29 cellular contexts compared by ENCODE assay signal in the genomic region with DNA sequence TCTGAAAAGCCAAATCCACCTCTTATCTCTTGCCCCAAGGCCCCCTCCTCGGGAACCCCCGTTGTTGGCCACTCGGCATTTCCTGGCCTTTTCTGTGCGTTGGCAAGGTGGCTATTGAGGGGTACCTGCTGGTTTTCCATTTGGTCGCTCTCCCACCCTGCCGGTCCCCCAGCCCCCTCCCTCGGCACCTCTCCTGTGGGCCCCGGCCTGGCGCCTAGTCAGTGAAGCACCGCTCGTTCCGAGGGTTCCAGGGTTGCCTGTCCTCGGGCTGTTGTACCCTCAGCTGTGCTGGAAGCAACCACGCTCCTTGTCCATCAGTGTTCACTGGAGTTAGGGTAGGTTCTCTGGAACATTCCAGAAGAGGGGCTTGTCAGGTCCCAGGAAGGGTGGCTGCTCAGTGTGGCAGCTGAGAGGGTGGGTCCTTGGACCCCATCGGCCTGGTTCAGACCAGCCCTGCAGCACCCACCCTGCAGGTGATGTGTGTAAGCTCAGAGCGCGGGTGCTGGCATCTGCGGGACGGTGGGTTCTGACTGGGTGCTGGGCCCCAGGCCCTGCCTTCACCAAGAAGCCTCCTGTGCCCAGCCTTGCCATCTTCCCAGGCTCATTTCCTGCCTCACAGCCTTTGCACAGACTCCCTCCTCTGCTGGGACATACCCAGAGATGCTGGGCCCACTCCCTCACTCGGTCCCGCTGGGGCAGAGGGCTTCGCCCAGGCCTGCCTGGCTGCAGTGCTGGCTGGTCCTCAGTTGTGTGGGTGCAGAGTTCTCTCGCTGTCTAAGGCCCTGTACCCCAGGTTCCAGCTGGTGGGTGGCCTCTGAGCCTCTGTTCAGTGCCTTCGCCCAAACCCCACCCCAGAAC. TPM values are rescaled to one million over a fixed set of nuclear protein-coding genes. Genes with fewer than 3 reads are reported as not detected.
DNase-seq lines count a peak whose midpoint lies in the region; ATAC-seq, FAIRE-seq and TF ChIP-seq lines count a peak whose summit lies in the region.
"Had no signal": no experiment of that assay in that cellular context is flagged by ENCODE, and none has a peak within 500 bp of the region (broad histone marks: within the 10 kb centered on the region; RNA-seq: fewer than 3 reads in every experiment).

No MANE protein-coding gene starts in this region.

- dilution Hi-C loops in IMR-90 (cut with HindIII; ENCODE audit: low sequenced_read_pairs, unreplicated experiment), result no loop called here

- peaks cover 22% of the 10 kb centered on the region for H3K36me3 Mint-ChIP-seq in MCF 10A (ENCODE audit: insufficient read depth, unreplicated experiment)
- peaks cover 33% of the 10 kb centered on the region for H3K36me3 Mint-ChIP-seq in stimulated activated effector memory CD8-positive, alpha-beta T cell treated with anti-CD3 and anti-CD28 coated beads, Interleukin-12 subunit alpha, Interleukin-12 subunit beta, amount 100 ng/mL, for 72 hours

- H3K18ac ChIP-seq in IMR-90 (ENCODE audit: low read depth, low read length), result no peak overlapping the region
- H3K18ac ChIP-seq in H1 (ENCODE audit: extremely low read depth, low read length), result no peak overlapping the region

- H4K8ac ChIP-seq in IMR-90 (ENCODE audit: low read depth in 2 of 2, low read length in 2 of 2), result no peak overlapping the region
- H4K8ac ChIP-seq in H1 (ENCODE audit: extremely low read depth, insufficient read depth, low read length), result peak overlapping the region; percentile 19

- H4K5ac ChIP-seq in IMR-90 (ENCODE audit: low read depth, low read length), result no peak overlapping the region
- peak overlapping the region; percentile 26 for H4K5ac ChIP-seq in H1 (ENCODE audit: insufficient read length, low read depth, low read length)

- no peak overlapping the region for H3K4me3 Mint-ChIP-seq in MCF 10A (ENCODE audit: unreplicated experiment)
- H3K4me3 Mint-ChIP-seq in stimulated activated effector memory CD8-positive, alpha-beta T cell treated with anti-CD3 and anti-CD28 coated beads, Interleukin-12 subunit alpha, Interleukin-12 subunit beta, amount 100 ng/mL, for 72 hours, result no peak overlapping the region
- H3K4me3 Mint-ChIP-seq: CD4-positive, alpha-beta memory T cell had no signal

- H2BK15ac ChIP-seq in IMR-90 (ENCODE audit: low read depth, low read length) (no peak overlapping the region), H1 (ENCODE audit: low read length) (no peak overlapping the region)

- H3K79me2 ChIP-seq in H1 (ENCODE audit: control insufficient read depth in 1 of 2, insufficient read depth in 2 of 2, low read length in 2 of 2), result peaks cover 0 to 19% of the 10 kb centered on the region in 2 experiments; a peak in 1 of 4 replicates

- no peak overlapping the region for H3K56ac ChIP-seq in IMR-90 (ENCODE audit: extremely low read depth, insufficient read depth, low read length)
- no peak overlapping the region for H3K56ac ChIP-seq in H1 (replicated peaks; ENCODE audit: insufficient read length, low read depth, low read length)

- no peak for ATAC-seq in IMR-90 (ENCODE audit: low read depth)
- ATAC-seq in stimulated activated effector memory CD8-positive, alpha-beta T cell treated with anti-CD3 and anti-CD28 coated beads, Interleukin-12 subunit alpha, Interleukin-12 subunit beta, amount 100 ng/mL, for 72 hours, result peak; percentile 12
- ATAC-seq: Right ventricle myocardium inferior had no signal

- H2BK12ac ChIP-seq in H1 (ENCODE audit: low read depth, low read length), result no peak overlapping the region

- H3K9me3 Mint-ChIP-seq in MCF 10A (ENCODE audit: unreplicated experiment), result no peaks in the 10 kb centered on the region
- no peaks in the 10 kb centered on the region for H3K9me3 Mint-ChIP-seq in stimulated activated effector memory CD8-positive, alpha-beta T cell treated with anti-CD3 and anti-CD28 coated beads, Interleukin-12 subunit alpha, Interleukin-12 subunit beta, amount 100 ng/mL, for 72 hours
- H3K9me3 Mint-ChIP-seq: CD4-positive, alpha-beta memory T cell had no signal

- TF ChIP-seq EP300 in H1 (IDR thresholded peaks at IDR 0.05; ENCODE audit: borderline replicate concordance in 1 of 2, low read depth in 2 of 2, low read length in 2 of 2), result no peak

- H4K91ac ChIP-seq in IMR-90 (ENCODE audit: insufficient read depth, low read depth, low read length), result no peak overlapping the region
- H4K91ac ChIP-seq in H1 (replicated peaks; ENCODE audit: insufficient read length, low read length), result no peak overlapping the region

- peaks cover 4% of the 10 kb centered on the region; the same call in 1 of the 2 replicates for H3K9me1 ChIP-seq in IMR-90 (ENCODE audit: insufficient read depth, low read length)

- in situ Hi-C loops in IMR-90 (cut with MboI; ENCODE audit: low sequenced_read_pairs), result no loop called here

- BruUV-seq in MCF 10A (replicated peaks; lab: Mats Ljungman, UMichigan) (no TSS peak), IMR-90 (replicated peaks; lab: Mats Ljungman, UMichigan) (no TSS peak)

- no peaks in the 10 kb centered on the region for H3K27me3 Mint-ChIP-seq in MCF 10A (ENCODE audit: insufficient read depth, unreplicated experiment)
- H3K27me3 Mint-ChIP-seq: CD4-positive, alpha-beta memory T cell had no signal

- H3K4me2 ChIP-seq in IMR-90 (ENCODE audit: low read depth, low read length) (no peak overlapping the region), H1 (ENCODE audit: insufficient read depth in 1 of 2, low read depth in 2 of 2, low read length in 2 of 2) (no peak overlapping the region)
- H3K4me2 ChIP-seq: BLaER1 treated with 17β-estradiol and CSF1 and Interleukin-3, amounts not matched to agents 10 nM and 100 nM had no signal

- peaks cover 6% of the 10 kb centered on the region for H3K4me1 Mint-ChIP-seq in MCF 10A (ENCODE audit: insufficient read depth, unreplicated experiment)
- H3K4me1 Mint-ChIP-seq in stimulated activated effector memory CD8-positive, alpha-beta T cell treated with anti-CD3 and anti-CD28 coated beads, Interleukin-12 subunit alpha, Interleukin-12 subunit beta, amount 100 ng/mL, for 72 hours, result peaks cover 23% of the 10 kb centered on the region

- peak overlapping the region; percentile 65 for H2AK9ac ChIP-seq in IMR-90 (replicated peaks; ENCODE audit: low read depth, low read length, poor library complexity)

- TF ChIP-seq CTCF in MCF 10A (IDR thresholded peaks at IDR 0.05; ENCODE audit: unreplicated experiment) (no peak), breast epithelium (IDR thresholded peaks at IDR 0.05) (no peak), IMR-90 (conservative IDR thresholded peaks at IDR 0.05; ENCODE audit: low read depth, low read length) (no peak), H1 (IDR thresholded peaks at IDR 0.05; ENCODE audit: control extremely low read depth in 1 of 3, insufficient read depth in 1 of 3, low read depth in 1 of 3, low read length in 3 of 3) (no peak)

- no peak overlapping the region for H3K27ac ChIP-seq in breast epithelium
- no peak overlapping the region for H3K27ac ChIP-seq in IMR-90 (ENCODE audit: insufficient read depth, low read length)
- 0 out of 2 replicates have a peak overlapping the region, but pooled peaks have one; percentile 38 for H3K27ac ChIP-seq in H1 (ENCODE audit: low read depth, low read length)
- H3K27ac ChIP-seq: 22Rv1, Peyer's patch, SJSA1 had no signal

- H3K14ac ChIP-seq in IMR-90 (replicated peaks; ENCODE audit: low read depth, low read length) (no peak overlapping the region), H1 (ENCODE audit: insufficient read length) (no peak overlapping the region)

- TF ChIP-seq RAD21 in IMR-90 (IDR thresholded peaks at IDR 0.05; ENCODE audit: low read length) (no peak), H1 (IDR thresholded peaks at IDR 0.05 in 1 of 2, conservative IDR thresholded peaks at IDR 0.05 in 1 of 2; ENCODE audit: low read depth in 2 of 2, low read length in 2 of 2) (no peak)

- H3K9me3 ChIP-seq in breast epithelium (no peaks in the 10 kb centered on the region), IMR-90 (ENCODE audit: control insufficient read depth, insufficient read depth, low read length) (no peaks in the 10 kb centered on the region), H1 (ENCODE audit: insufficient read depth in 2 of 2, low read depth in 1 of 2, low read length in 1 of 2) (no peaks in the 10 kb centered on the region)
- H3K9me3 ChIP-seq: BLaER1 treated with 17β-estradiol and CSF1 and Interleukin-3, amounts not matched to agents 10 nM and 100 nM; Caco-2; Peyer's patch; SJSA1 had no signal

- FAIRE-seq in H1 (lab: Jason Lieb, UNC), result no peak
- FAIRE-seq: GM19239, H54 had no signal

- H3K79me1 ChIP-seq in IMR-90 (ENCODE audit: low read depth in 1 of 2, low read length in 2 of 2) (peaks cover 22 to 48% of the 10 kb centered on the region in 2 experiments; a peak in 3 of 4 replicates), H1 (ENCODE audit: low read depth, low read length) (peaks cover 12% of the 10 kb centered on the region)

- H2BK120ac ChIP-seq in IMR-90 (ENCODE audit: low read depth, low read length) (no peak overlapping the region), H1 (replicated peaks; ENCODE audit: low read depth, low read length) (no peak overlapping the region)

- 88% methylated on average over 9 of the region's 24 CpGs; no CpG with 5 or more reads in 1 of the 2 experiments for WGBS in IMR-90 (ENCODE audit: extremely low coverage in 2 of 2, insufficient read length in 1 of 2), 2 experiments
- WGBS in H1 (ENCODE audit: extremely low coverage in 1 of 2, insufficient coverage in 1 of 2, insufficient read length in 1 of 2, insufficient replicate concordance in 2 of 2, low coverage in 1 of 2, low lambda C conversion rate in 2 of 2, missing lambda C conversion rate in 1 of 2), 2 experiments, result 93% methylated on average over 22 of the region's 24 CpGs; no CpG with 5 or more reads in 1 of the 2 experiments

- intact Hi-C loops in MCF 10A (cut with micrococcal nuclease), result no loop called here
- intact Hi-C loops in breast epithelium (cut with DNase I; ENCODE audit: low total_unique reads), result no loop called here
- intact Hi-C loops in IMR-90 (cut with micrococcal nuclease), result no loop called here

- H2AFZ ChIP-seq in IMR-90 (replicated peaks; ENCODE audit: low read length, poor library complexity) (no peak overlapping the region), H1 (ENCODE audit: low read length) (no peak overlapping the region)

- H3K4me1 ChIP-seq in breast epithelium, result no peaks in the 10 kb centered on the region
- 0 out of 2 replicates have a peak, but pooled peaks cover 2% of the 10 kb centered on the region for H3K4me1 ChIP-seq in IMR-90 (ENCODE audit: control insufficient read depth, insufficient read depth, low read length)
- peaks cover 0 to 18% (median 8%) of the 10 kb centered on the region in 4 experiments; a peak in 5 of 7 replicates for H3K4me1 ChIP-seq in H1 (replicated peaks in 1 of 4; ENCODE audit: control insufficient read depth in 3 of 4, insufficient read depth in 4 of 4, low read length in 3 of 4)
- H3K4me1 ChIP-seq: Caco-2, SJSA1 had no signal

- POLR2A ChIA-PET in MCF 10A (lab: Yijun Ruan, JAX), result interaction anchor here (0.6 kb wide), 1 partner anchor 130 kb away, joined by 4 read pairs; no protein-coding TSS in a partner anchor
- POLR2A ChIA-PET in IMR-90 (lab: Charles Lee; ENCODE audit: unreplicated experiment), result no interaction called here
- POLR2A ChIA-PET in H1 (lab: Charles Lee; ENCODE audit: partially characterized antibody), result interaction anchor here (1.9 kb wide), 1 partner anchor 8 kb away, joined by 4 read pairs; no protein-coding TSS in a partner anchor

- no peaks in the 10 kb centered on the region for H3K23me2 ChIP-seq in H1 (ENCODE audit: low read depth, low read length)

- H3K4me3 ChIP-seq in breast epithelium (no peak overlapping the region), IMR-90 (ENCODE audit: insufficient read depth, low read depth, low read length) (no peak overlapping the region), H1 (ENCODE audit: extremely low read depth in 1 of 4, insufficient read depth in 2 of 4, low read depth in 3 of 4, low read length in 4 of 4) (no peak overlapping the region)
- H3K4me3 ChIP-seq: BLaER1 treated with 17β-estradiol and CSF1 and Interleukin-3, amounts not matched to agents 10 nM and 100 nM; Peyer's patch; SJSA1 had no signal

- no peak overlapping the region for H2BK20ac ChIP-seq in IMR-90 (ENCODE audit: low read depth, low read length)
- no peak overlapping the region for H2BK20ac ChIP-seq in H1 (ENCODE audit: low read length)

- H3K23ac ChIP-seq in IMR-90 (ENCODE audit: low read depth, low read length), result no peak overlapping the region
- no peak overlapping the region for H3K23ac ChIP-seq in H1 (ENCODE audit: insufficient read length)

- peak overlapping the region; percentile 54 for H3K27ac Mint-ChIP-seq in MCF 10A (ENCODE audit: low read depth, unreplicated experiment)
- H3K27ac Mint-ChIP-seq in stimulated activated effector memory CD8-positive, alpha-beta T cell treated with anti-CD3 and anti-CD28 coated beads, Interleukin-12 subunit alpha, Interleukin-12 subunit beta, amount 100 ng/mL, for 72 hours, result no peak overlapping the region

- TF ChIP-seq POLR2A in breast epithelium (IDR thresholded peaks at IDR 0.05) (no peak), IMR-90 (IDR thresholded peaks at IDR 0.05; ENCODE audit: low read depth, low read length) (no peak), H1 (IDR thresholded peaks at IDR 0.05; ENCODE audit: control extremely low read depth in 1 of 2, low read depth in 2 of 2, low read length in 2 of 2) (no peak)

- H3K4ac ChIP-seq in IMR-90 (ENCODE audit: low read depth, low read length) (no peak overlapping the region), H1 (replicated peaks; ENCODE audit: insufficient read length, low read depth, low read length) (peak overlapping the region; percentile 69)

- H2BK5ac ChIP-seq in IMR-90 (ENCODE audit: low read depth, low read length, poor library complexity, severe bottlenecking) (no peak overlapping the region), H1 (ENCODE audit: low read depth, low read length) (peak overlapping the region; percentile 44; the same call in 1 of the 2 replicates)

- H3K27me3 ChIP-seq in breast epithelium (no peaks in the 10 kb centered on the region), IMR-90 (ENCODE audit: control insufficient read depth, insufficient read depth, low read length) (no peaks in the 10 kb centered on the region), H1 (replicated peaks in 1 of 4; ENCODE audit: control insufficient read depth in 3 of 4, extremely low read depth in 1 of 4, insufficient read depth in 3 of 4, low read length in 3 of 4) (no peaks in the 10 kb centered on the region)
- H3K27me3 ChIP-seq: BLaER1 treated with 17β-estradiol and CSF1 and Interleukin-3, amounts not matched to agents 10 nM and 100 nM; Peyer's patch; SJSA1 had no signal

- H3K36me3 ChIP-seq in breast epithelium, result no peaks in the 10 kb centered on the region
- H3K36me3 ChIP-seq in IMR-90 (ENCODE audit: control insufficient read depth, insufficient read depth, low read length), result peaks cover 29% of the 10 kb centered on the region
- peaks cover 2 to 8% (median 7%) of the 10 kb centered on the region in 4 experiments; a peak in 4 of 8 replicates for H3K36me3 ChIP-seq in H1 (ENCODE audit: control insufficient read depth in 2 of 4, insufficient read depth in 4 of 4, low read length in 3 of 4)

- peaks cover 28% of the 10 kb centered on the region for H4K20me1 ChIP-seq in IMR-90 (ENCODE audit: insufficient read depth, low read length)
- peaks cover 3 to 11% of the 10 kb centered on the region in 2 experiments for H4K20me1 ChIP-seq in H1 (replicated peaks in 1 of 2; ENCODE audit: control insufficient read depth in 1 of 2, insufficient read depth in 2 of 2, low read length in 2 of 2)

- H2AK5ac ChIP-seq in IMR-90 (ENCODE audit: low read depth, low read length), result no peak overlapping the region
- H2AK5ac ChIP-seq in H1 (ENCODE audit: low read depth, low read length), result no peak overlapping the region

- DNase-seq in MCF 10A (ENCODE audit: unreplicated experiment) (no peak), breast epithelium (ENCODE audit: low spot score in 2 of 2) (no peak), IMR-90 (no peak), H1 (ENCODE audit: low read depth in 1 of 2, low spot score in 2 of 2) (no peak), HUDEP-2 (lab: John Stamatoyannopoulos, UW; ENCODE audit: unreplicated experiment in 76 of 76) (no peak), germinal center (ENCODE audit: low spot score) (no peak)
- no peak for DNase-seq in stimulated activated effector memory CD8-positive, alpha-beta T cell treated with anti-CD3 and anti-CD28 coated beads, Interleukin-12 subunit alpha, Interleukin-12 subunit beta, amount 100 ng/mL, for 72 hours (ENCODE audit: low spot score in 2 of 2)
- no peak for DNase-seq in activated CD4-positive, CD25-positive, alpha-beta regulatory T cell (lab: John Stamatoyannopoulos, UW)
- DNase-seq: ACHN; Caco-2; DMS 273 treated with DMSO at 0.1 percent for 48 hours; DND-41; KG1; MV-4-11; NCI-H1105 treated with DMSO at 0.1 percent for 48 hours; NCI-H2081; NCI-H2171; NCI-H345; NCI-H524; NCI-H774; NK-92 treated with Interleukin-12 subunit alpha and Interleukin-12 subunit beta, amount 100 ng/mL, for 24 hours; Peyer's patch had no signal

- H3K9ac ChIP-seq in IMR-90 (ENCODE audit: low read depth, low read length), result no peak overlapping the region
- no peak overlapping the region; a peak in 1 of 7 replicates for H3K9ac ChIP-seq in H1 (replicated peaks in 1 of 4; ENCODE audit: extremely low read depth in 1 of 4, low read depth in 3 of 4, low read length in 3 of 4)

- CTCF ChIA-PET in MCF 10A (lab: Yijun Ruan, JAX) (interaction anchor here (0.6 to 1.1 kb wide), 3 partner anchors 25 to 47 kb away, joined by 3 to 4 read pairs (median 4); no protein-coding TSS in a partner anchor), IMR-90 (lab: Yijun Ruan, JAX) (no interaction called here), H1 (lab: Charles Lee; ENCODE audit: partially characterized antibody) (interaction anchor here (0.5 to 2.8 kb wide), 6 partner anchors 10 to 50 kb away, joined by 3 to 5 read pairs (median 3); no protein-coding TSS in a partner anchor)

RNA-seq across cellular contexts. Expression of a gene that starts 21.3 kb away (rescaled TPM):
- total RNA-seq in MCF 10A (2022) (0.09 and 0.22 TPM in 2 replicates), breast epithelium (1 to 10 TPM in 2 of 3 donors, under 1 TPM in 1; 0.16 to 1.3 (median 1.0) TPM), IMR-90 (2012; rRNA removed) (under 0.01 TPM in 2 replicates)
- polyA plus RNA-seq in IMR-90 (2012; rRNA removed) (0.09 and 0.14 TPM in 2 replicates), H1 (2011; rRNA removed) (0.30 and 0.55 TPM in 2 replicates)
- polyA plus RNA-seq in IMR-90 (2012; cell fraction: cytosol; rRNA removed), result 0.06 and 0.14 TPM in 2 replicates
- 0.15 and 0.71 TPM in 2 replicates for polyA plus RNA-seq in IMR-90 (2012; cell fraction: nucleus; rRNA removed; ENCODE audit: low replicate concordance)
- 0.38 and 0.39 TPM in 2 replicates for total RNA-seq in H1 (2021; fragmentation: NEBNext Ultra II Directional; extraction: Animal tissue kit (Norgen Biotek cat#: 25700))
- polyA plus RNA-seq in H1 (2011; cell fraction: cytosol; rRNA removed), result 0.69 TPM
- polyA plus RNA-seq in H1 (2011; cell fraction: nucleus; rRNA removed), result 0.73 TPM
- 0.22 to 0.24 TPM (median 0.23 TPM) in 3 of 4 replicates, not detected in the other for polyA plus RNA-seq in H1 (2012, experiment 1 of 2)
- polyA plus RNA-seq in H1 (2012, experiment 2 of 2), result 0.20 TPM
- polyA plus RNA-seq in H1 (2013, experiment 1 of 2), result 0.22 TPM
- 0.26 TPM for polyA plus RNA-seq in H1 (2013, experiment 2 of 2)
- polyA minus RNA-seq in H1 (2011; rRNA and poly(A)+ RNA removed), result 0.22 and 0.32 TPM in 2 replicates
- not detected for polyA minus RNA-seq in H1 (2011; cell fraction: cytosol; rRNA and poly(A)+ RNA removed)
- 0.80 TPM for polyA minus RNA-seq in H1 (2011; cell fraction: nucleus; rRNA and poly(A)+ RNA removed)
- total RNA-seq: Right ventricle myocardium inferior, SJSA1 had no signal

RNA-seq across cellular contexts. Expression of a gene that starts 38.5 kb away (rescaled TPM):
- total RNA-seq in MCF 10A (2022) (14.4 and 16.1 TPM in 2 replicates), breast epithelium (10 to 100 TPM; 29.5 to 54.4 (median 34.7) TPM), IMR-90 (2012; rRNA removed) (3.1 and 4.1 TPM in 2 replicates)
- polyA plus RNA-seq in IMR-90 (2012; rRNA removed) (11.9 and 13.4 TPM in 2 replicates), H1 (2011; rRNA removed) (130 and 144 TPM in 2 replicates)
- 10.6 and 35.3 TPM in 2 replicates for polyA plus RNA-seq in IMR-90 (2012; cell fraction: cytosol; rRNA removed)
- polyA plus RNA-seq in IMR-90 (2012; cell fraction: nucleus; rRNA removed; ENCODE audit: low replicate concordance), result 5.3 and 9.9 TPM in 2 replicates
- total RNA-seq in H1 (2021; fragmentation: NEBNext Ultra II Directional; extraction: Animal tissue kit (Norgen Biotek cat#: 25700)), result 30.5 and 31.8 TPM in 2 replicates
- polyA plus RNA-seq in H1 (2011; cell fraction: cytosol; rRNA removed), result 127 TPM
- 71.3 TPM for polyA plus RNA-seq in H1 (2011; cell fraction: nucleus; rRNA removed)
- polyA plus RNA-seq in H1 (2012, experiment 1 of 2), result 38.7 to 84.3 TPM (median 76.0 TPM) in 4 replicates
- 102 TPM for polyA plus RNA-seq in H1 (2012, experiment 2 of 2)
- 35.8 TPM for polyA plus RNA-seq in H1 (2013, experiment 1 of 2)
- 35.4 TPM for polyA plus RNA-seq in H1 (2013, experiment 2 of 2)
- polyA minus RNA-seq in H1 (2011; rRNA and poly(A)+ RNA removed), result 9.3 and 13.3 TPM in 2 replicates
- 17.0 TPM for polyA minus RNA-seq in H1 (2011; cell fraction: cytosol; rRNA and poly(A)+ RNA removed)
- 10.3 TPM for polyA minus RNA-seq in H1 (2011; cell fraction: nucleus; rRNA and poly(A)+ RNA removed)

RNA-seq across cellular contexts. Expression of a gene that starts 39.1 kb away (rescaled TPM):
- total RNA-seq in MCF 10A (2022) (14.0 and 18.1 TPM in 2 replicates), breast epithelium (10 to 100 TPM; 10.2 to 13.0 (median 10.6) TPM), IMR-90 (2012; rRNA removed) (0.83 and 1.1 TPM in 2 replicates)
- polyA plus RNA-seq in IMR-90 (2012; rRNA removed) (4.7 and 4.9 TPM in 2 replicates), H1 (2011; rRNA removed) (6.1 and 7.6 TPM in 2 replicates)
- 3.6 and 6.5 TPM in 2 replicates for polyA plus RNA-seq in IMR-90 (2012; cell fraction: cytosol; rRNA removed)
- polyA plus RNA-seq in IMR-90 (2012; cell fraction: nucleus; rRNA removed; ENCODE audit: low replicate concordance), result 4.6 and 6.9 TPM in 2 replicates
- 6.0 and 8.0 TPM in 2 replicates for total RNA-seq in H1 (2021; fragmentation: NEBNext Ultra II Directional; extraction: Animal tissue kit (Norgen Biotek cat#: 25700))
- 3.2 TPM for polyA plus RNA-seq in H1 (2011; cell fraction: cytosol; rRNA removed)
- 5.1 TPM for polyA plus RNA-seq in H1 (2011; cell fraction: nucleus; rRNA removed)
- 4.5 to 6.2 TPM (median 5.0 TPM) in 4 replicates for polyA plus RNA-seq in H1 (2012, experiment 1 of 2)
- polyA plus RNA-seq in H1 (2012, experiment 2 of 2), result 3.8 TPM
- polyA plus RNA-seq in H1 (2013, experiment 1 of 2), result 5.2 TPM
- polyA plus RNA-seq in H1 (2013, experiment 2 of 2), result 6.0 TPM
- polyA minus RNA-seq in H1 (2011; rRNA and poly(A)+ RNA removed), result 4.8 and 6.4 TPM in 2 replicates
- polyA minus RNA-seq in H1 (2011; cell fraction: cytosol; rRNA and poly(A)+ RNA removed), result 4.0 TPM
- polyA minus RNA-seq in H1 (2011; cell fraction: nucleus; rRNA and poly(A)+ RNA removed), result 8.1 TPM

RNA-seq across cellular contexts. Expression of a gene that starts 46.5 kb away (rescaled TPM):
- total RNA-seq in MCF 10A (2022) (22.0 and 22.5 TPM in 2 replicates), breast epithelium (10 to 100 TPM; 18.6 to 50.8 (median 33.8) TPM), IMR-90 (2012; rRNA removed) (13.1 and 13.9 TPM in 2 replicates)
- polyA plus RNA-seq in IMR-90 (2012; rRNA removed) (18.5 and 20.8 TPM in 2 replicates), H1 (2011; rRNA removed) (14.6 and 22.5 TPM in 2 replicates)
- 14.0 and 22.6 TPM in 2 replicates for polyA plus RNA-seq in IMR-90 (2012; cell fraction: cytosol; rRNA removed)
- polyA plus RNA-seq in IMR-90 (2012; cell fraction: nucleus; rRNA removed; ENCODE audit: low replicate concordance), result 41.6 and 72.5 TPM in 2 replicates
- 25.7 and 27.0 TPM in 2 replicates for total RNA-seq in H1 (2021; fragmentation: NEBNext Ultra II Directional; extraction: Animal tissue kit (Norgen Biotek cat#: 25700))
- 23.0 TPM for polyA plus RNA-seq in H1 (2011; cell fraction: cytosol; rRNA removed)
- 71.7 TPM for polyA plus RNA-seq in H1 (2011; cell fraction: nucleus; rRNA removed)
- 22.9 to 30.5 TPM (median 24.6 TPM) in 4 replicates for polyA plus RNA-seq in H1 (2012, experiment 1 of 2)
- 16.5 TPM for polyA plus RNA-seq in H1 (2012, experiment 2 of 2)
- polyA plus RNA-seq in H1 (2013, experiment 1 of 2), result 12.6 TPM
- polyA plus RNA-seq in H1 (2013, experiment 2 of 2), result 11.6 TPM
- polyA minus RNA-seq in H1 (2011; rRNA and poly(A)+ RNA removed), result 7.8 and 11.9 TPM in 2 replicates
- polyA minus RNA-seq in H1 (2011; cell fraction: cytosol; rRNA and poly(A)+ RNA removed), result 16.8 TPM
- polyA minus RNA-seq in H1 (2011; cell fraction: nucleus; rRNA and poly(A)+ RNA removed), result 25.7 TPM
